ENCODE assay signal across 22 cellular contexts in genomic region chr11:11270236-11270775, GRCh38.
"Had no signal": no experiment of that assay in that cellular context is flagged by ENCODE, and none has a peak within 500 bp of the region (broad histone marks: within the 10 kb centered on the region; RNA-seq: fewer than 3 reads in every experiment).

No MANE protein-coding gene starts in this region.

- H3K36me3 ChIP-seq: MG63, SJSA1 had no signal

- H3K27ac ChIP-seq: SJSA1, SK-N-MC had no signal

- H3K9me3 ChIP-seq: MG63, SJSA1 had no signal

- H3K27me3 ChIP-seq: MG63, SJSA1 had no signal

- DNase-seq: IMR-90, Karpas-422, KG1, MG63, NCI-H1092, NCI-H1105 treated with DMSO at 0.1 percent for 48 hours, NCI-H1417 treated with DMSO at 0.1 percent for 48 hours, NCI-H146, NCI-H1694 treated with DMSO at 0.1 percent for 48 hours, NCI-H2029, NCI-H2081 treated with DMSO at 0.1 percent for 48 hours, NCI-H2171, NCI-H226, NCI-H446, NCI-H510A, NCI-H524 treated with DMSO at 0.1 percent for 48 hours, NCI-H774, Right ventricle myocardium superior, RPMI8226, SIG-M5 had no signal

- H3K4me1 ChIP-seq: SJSA1 had no signal

- H3K4me3 ChIP-seq: MG63, SJSA1, SK-N-MC had no signal
